Comparison of ENCODE assay signal across 24 cellular contexts in the genomic region with DNA sequence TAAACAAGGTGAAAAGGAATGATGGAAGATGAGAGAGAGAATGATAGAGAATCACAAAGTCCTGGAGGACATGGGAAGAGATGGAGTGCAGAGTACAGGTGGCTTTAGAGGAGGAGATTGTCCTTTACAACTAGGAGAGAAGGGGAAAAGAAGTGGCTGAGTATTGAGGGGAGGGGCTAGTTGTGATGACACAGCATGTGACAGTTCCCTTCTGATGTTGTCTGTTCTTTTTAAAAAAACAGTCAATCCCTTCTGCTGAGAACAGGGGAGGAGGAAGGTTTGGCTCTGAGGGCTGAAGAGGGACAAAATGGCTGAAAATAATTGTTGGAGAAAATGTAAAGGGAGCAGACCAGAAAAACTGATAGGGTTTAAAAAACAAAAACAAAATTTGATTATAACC. TPM values are rescaled to one million over a fixed set of nuclear protein-coding genes. Genes with fewer than 3 reads are reported as not detected.
A peak's percentile ranks its signal among the peaks of the same experiment; 100 is the strongest.
DNase-seq lines count a peak whose midpoint lies in the region; ATAC-seq and TF ChIP-seq lines count a peak whose summit lies in the region.
"Had no signal": no experiment of that assay in that cellular context is flagged by ENCODE, and none has a peak within 500 bp of the region (broad histone marks: within the 10 kb centered on the region; RNA-seq: fewer than 3 reads in every experiment).

No MANE protein-coding gene starts in this region.

- peaks cover 2% of the 10 kb centered on the region for H3K4me1 Mint-ChIP-seq in T-helper 17 cell
- no peaks in the 10 kb centered on the region for H3K4me1 Mint-ChIP-seq in activated T-cell treated with anti-CD3 and anti-CD28 coated beads, Interleukin-2, amount 50 U/mL, for 72 hours (ENCODE audit: low read depth)
- H3K4me1 Mint-ChIP-seq: CD8-positive, alpha-beta memory T cell; T-cell had no signal

- H3K4me1 ChIP-seq in BLaER1 treated with 17β-estradiol and CSF1 and Interleukin-3, amounts not matched to agents 10 nM and 100 nM, result peaks cover 12 to 36% (median 29%) of the 10 kb centered on the region in 10 experiments
- no peaks in the 10 kb centered on the region for H3K4me1 ChIP-seq in A673 (ENCODE audit: insufficient read depth, low read length, poor library complexity, severe bottlenecking)
- H3K4me1 ChIP-seq in suprapubic skin, result no peaks in the 10 kb centered on the region

- no peak overlapping the region for H3K4me3 ChIP-seq in BLaER1 treated with 17β-estradiol and CSF1 and Interleukin-3, amounts not matched to agents 10 nM and 100 nM
- H3K4me3 ChIP-seq in A673 (ENCODE audit: low read depth, low read length, poor library complexity, severe bottlenecking) (no peak overlapping the region), suprapubic skin (no peak overlapping the region)

- no peak overlapping the region for H3K4me3 Mint-ChIP-seq in T-helper 17 cell
- no peak overlapping the region for H3K4me3 Mint-ChIP-seq in activated T-cell treated with anti-CD3 and anti-CD28 coated beads, Interleukin-2, amount 50 U/mL, for 72 hours
- H3K4me3 Mint-ChIP-seq: CD8-positive, alpha-beta memory T cell; T-cell had no signal

- no TSS peak for BruUV-seq in A673 (replicated peaks; lab: Mats Ljungman, UMichigan)

- H3K9me3 ChIP-seq in BLaER1 treated with 17β-estradiol and CSF1 and Interleukin-3, amounts not matched to agents 10 nM and 100 nM (replicated peaks in 1 of 11), result peaks cover 6 to 21% (median 15%) of the 10 kb centered on the region in 11 experiments; a peak in 21 of 22 replicates
- H3K9me3 ChIP-seq in T-helper 17 cell (ENCODE audit: control insufficient read depth, low read length, poor library complexity, severe bottlenecking) (no peaks in the 10 kb centered on the region), A673 (ENCODE audit: low read depth, low read length, poor library complexity, severe bottlenecking) (no peaks in the 10 kb centered on the region), suprapubic skin (no peaks in the 10 kb centered on the region)

- H3K27me3 ChIP-seq in BLaER1 treated with 17β-estradiol and CSF1 and Interleukin-3, amounts not matched to agents 10 nM and 100 nM, result no peaks in the 10 kb centered on the region
- no peaks in the 10 kb centered on the region for H3K27me3 ChIP-seq in A673 (replicated peaks; ENCODE audit: insufficient read depth, low read depth, low read length, poor library complexity)
- no peaks in the 10 kb centered on the region for H3K27me3 ChIP-seq in suprapubic skin

- H3K27ac Mint-ChIP-seq in T-helper 17 cell, result peak overlapping the region; percentile 24
- no peak overlapping the region for H3K27ac Mint-ChIP-seq in activated T-cell treated with anti-CD3 and anti-CD28 coated beads, Interleukin-2, amount 50 U/mL, for 72 hours
- H3K27ac Mint-ChIP-seq: T-cell had no signal

- H3K36me3 ChIP-seq in BLaER1 treated with 17β-estradiol and CSF1 and Interleukin-3, amounts not matched to agents 10 nM and 100 nM, result peaks cover 0 to 27% (median 0%) of the 10 kb centered on the region in 11 experiments; a peak in 5 of 22 replicates
- H3K36me3 ChIP-seq in A673 (ENCODE audit: insufficient read depth, low read length, poor library complexity, severe bottlenecking) (no peaks in the 10 kb centered on the region), suprapubic skin (peaks cover 4% of the 10 kb centered on the region)

- CTCF ChIA-PET in A673 (lab: Charles Lee), result no interaction called here

- TF ChIP-seq CTCF in A673 (conservative IDR thresholded peaks at IDR 0.05; ENCODE audit: low read depth, low read length) (no peak), suprapubic skin (IDR thresholded peaks at IDR 0.05) (no peak)

- H3K9ac ChIP-seq in BLaER1 treated with 17β-estradiol and CSF1 and Interleukin-3, amounts not matched to agents 10 nM and 100 nM, result no peak overlapping the region

- peaks cover 12% of the 10 kb centered on the region for H3K27me3 Mint-ChIP-seq in T-helper 17 cell
- H3K27me3 Mint-ChIP-seq in activated T-cell treated with anti-CD3 and anti-CD28 coated beads, Interleukin-2, amount 50 U/mL, for 72 hours (ENCODE audit: low read depth), result no peaks in the 10 kb centered on the region

- peaks cover 0 to 2% of the 10 kb centered on the region in 2 donors for H3K9me3 Mint-ChIP-seq in activated T-cell treated with anti-CD3 and anti-CD28 coated beads, Interleukin-2, amount 50 U/mL, for 72 hours
- H3K9me3 Mint-ChIP-seq: CD8-positive, alpha-beta memory T cell; T-cell had no signal

- no peak for TF ChIP-seq POLR2A in erythroblast (IDR thresholded peaks at IDR 0.05; ENCODE audit: low read length)
- no peak for TF ChIP-seq POLR2A in suprapubic skin (IDR thresholded peaks at IDR 0.05)

- DNase-seq in KBM-7 (peak; percentile 8), T-helper 17 cell (no peak), erythroblast (lab: John Stamatoyannopoulos, UW) (peak; percentile 13 to 41), A673 (ENCODE audit: low spot score) (no peak), suprapubic skin (ENCODE audit: low spot score in 2 of 2) (no peak), DMS79 (lab: John Stamatoyannopoulos, UW) (no peak)
- DNase-seq in activated T-cell treated with anti-CD3 and anti-CD28 coated beads, Interleukin-2, amount 50 U/mL, for 72 hours, result no peak
- DNase-seq: AML-193; CD8-positive, alpha-beta memory T cell; DMS 273 treated with DMSO at 0.1 percent for 48 hours; DMS79 treated with DMSO at 0.1 percent for 48 hours; GF-D8; NCI-H1092; NCI-H1417 treated with DMSO at 0.1 percent for 48 hours; NCI-H187; NCI-H2081 treated with DMSO at 0.1 percent for 48 hours; NCI-H2171; NCI-H524; NCI-H774; PC-3; T-cell had no signal

- in situ Hi-C loops in KBM-7 (cut with MboI; ENCODE audit: low pct_unique_long_range_greater_than_20kb, low sequenced_read_pairs), result no loop called here

- ATAC-seq in T-helper 17 cell, result no peak
- no peak for ATAC-seq in activated T-cell treated with anti-CD3 and anti-CD28 coated beads, Interleukin-2, amount 50 U/mL, for 72 hours (replicated peaks in 1 of 2)
- ATAC-seq: PC-3, SK-N-SH treated with all-trans-retinoic acid at 6 μM for 48 hours, T-cell had no signal

- H3K36me3 Mint-ChIP-seq in T-helper 17 cell (ENCODE audit: low read depth), result peaks cover 5% of the 10 kb centered on the region
- peaks cover 0 to 2% of the 10 kb centered on the region in 2 donors for H3K36me3 Mint-ChIP-seq in activated T-cell treated with anti-CD3 and anti-CD28 coated beads, Interleukin-2, amount 50 U/mL, for 72 hours (ENCODE audit: insufficient read depth in 2 of 2)
- H3K36me3 Mint-ChIP-seq: T-cell had no signal

- H4K20me1 ChIP-seq in BLaER1 treated with 17β-estradiol and CSF1 and Interleukin-3, amounts not matched to agents 10 nM and 100 nM, result no peaks in the 10 kb centered on the region

- H3K4me2 ChIP-seq in BLaER1 treated with 17β-estradiol and CSF1 and Interleukin-3, amounts not matched to agents 10 nM and 100 nM, result peak overlapping the region; percentile 2 to 46 (median 36); a peak in 13 of 22 replicates

- intact Hi-C loops in A673 (cut with micrococcal nuclease; ENCODE audit: unreplicated experiment), result no loop called here

- POLR2A ChIA-PET in A673 (lab: Charles Lee; ENCODE audit: low non-redundant PET), result no interaction called here

- H3K27ac ChIP-seq in BLaER1 treated with 17β-estradiol and CSF1 and Interleukin-3, amounts not matched to agents 10 nM and 100 nM, result no peak overlapping the region
- H3K27ac ChIP-seq in A673 (ENCODE audit: low read depth, low read length, poor library complexity, severe bottlenecking), result no peak overlapping the region
- no peak overlapping the region for H3K27ac ChIP-seq in suprapubic skin
- H3K27ac ChIP-seq: C4-2B had no signal

- no peak for TF ChIP-seq EP300 in suprapubic skin (IDR thresholded peaks at IDR 0.05)

RNA-seq across cellular contexts. Expression of a gene that starts 44.0 kb away (rescaled TPM):
- total RNA-seq in T-helper 17 cell (under 1 TPM; 0.10 to 0.13 TPM), A673 (2021) (19.3 and 20.3 TPM in 2 replicates), suprapubic skin (10 to 100 TPM; 18.3 to 21.7 (median 20.6) TPM)
- total RNA-seq in activated T-cell treated with anti-CD3 and anti-CD28 coated beads, Interleukin-2, amount 50 U/mL, for 72 hours, result under 1 TPM in 1 of 2 donors, not detected in 1; 0.17 TPM

Comparison
In these comparisons a context has a peak if more than half of its experiments do, and no peak if none do; other contexts are left out.
1. DNase-seq: peak in KBM-7 (single experiment) and erythroblast (2 of 2); none in T-helper 17 cell (0 of 3), activated T-cell treated with anti-CD3 and anti-CD28 coated beads, Interleukin-2, amount 50 U/mL, for 72 hours (0 of 2), A673 (single experiment), suprapubic skin (0 of 2) and DMS79 (single experiment).
2. RNA of a gene that starts 44.0 kb away (total RNA-seq): 18.3 to 21.7 TPM in suprapubic skin and 19.3 to 20.3 TPM in A673; 0.17 TPM in activated T-cell treated with anti-CD3 and anti-CD28 coated beads, Interleukin-2, amount 50 U/mL, for 72 hours and 0.10 to 0.13 TPM in T-helper 17 cell; every median in the first group is over 10 times any median in the second.